17 cellular contexts compared by ENCODE assay signal in the genomic region with DNA sequence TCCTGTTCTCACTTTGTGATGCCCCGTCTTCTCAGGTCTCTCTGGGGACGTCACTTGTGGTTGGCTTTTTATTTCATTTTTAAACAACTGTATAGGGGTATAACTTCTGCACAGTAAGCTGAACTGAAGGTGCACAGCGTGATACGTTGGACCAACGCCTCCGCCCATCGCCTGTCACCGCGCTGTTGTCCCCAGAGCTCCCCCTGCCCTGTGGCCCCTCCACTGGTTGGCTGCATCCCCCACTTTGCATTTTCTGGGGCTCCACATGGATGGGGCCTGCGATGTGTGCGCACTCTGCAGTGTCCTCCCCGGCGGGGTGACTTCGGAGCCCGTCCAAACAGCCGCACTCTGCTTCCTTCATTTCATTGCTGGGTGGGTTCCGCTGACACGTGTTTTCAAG. TPM values are rescaled to one million over a fixed set of nuclear protein-coding genes. Genes with fewer than 3 reads are reported as not detected.
DNase-seq lines count a peak whose midpoint lies in the region; ATAC-seq and TF ChIP-seq lines count a peak whose summit lies in the region.
"Had no signal": no experiment of that assay in that cellular context is flagged by ENCODE, and none has a peak within 500 bp of the region (broad histone marks: within the 10 kb centered on the region; RNA-seq: fewer than 3 reads in every experiment).

No MANE protein-coding gene starts in this region.

- H3K23ac ChIP-seq in neuronal stem cell (ENCODE audit: low read depth, low read length, poor library complexity) = peak overlapping the region; percentile 80

- H2AK5ac ChIP-seq in neuronal stem cell (ENCODE audit: low read depth, low read length) = peak overlapping the region; percentile 37

- H3K27me3 Mint-ChIP-seq in endodermal cell (ENCODE audit: insufficient read depth) (peaks cover 20% of the 10 kb centered on the region), T-cell (no peaks in the 10 kb centered on the region)

- no peak overlapping the region for H2AFZ ChIP-seq in neuronal stem cell (ENCODE audit: low read length)

- no peak overlapping the region for H2BK5ac ChIP-seq in neuronal stem cell (ENCODE audit: low read length)

- H3K9ac ChIP-seq in endodermal cell (ENCODE audit: extremely low read depth, low read length, poor library complexity, severe bottlenecking) = no peak overlapping the region
- no peak overlapping the region for H3K9ac ChIP-seq in neuronal stem cell (ENCODE audit: low read depth, low read length, poor library complexity)
- H3K9ac ChIP-seq: BLaER1 had no signal

- H3K27ac Mint-ChIP-seq in endodermal cell (no peak overlapping the region), T-cell (no peak overlapping the region)
- H3K27ac Mint-ChIP-seq: HFFc6 had no signal

- no peak overlapping the region for H4K8ac ChIP-seq in neuronal stem cell (ENCODE audit: low read depth, low read length)

- H3K79me1 ChIP-seq in neuronal stem cell (ENCODE audit: low read depth, low read length) = peaks cover 3% of the 10 kb centered on the region

- H3K4me1 ChIP-seq in endodermal cell (ENCODE audit: control insufficient read depth, insufficient read depth, low read length) (no peaks in the 10 kb centered on the region), neuronal stem cell (ENCODE audit: control insufficient read depth in 2 of 2, insufficient read depth in 1 of 2, low read depth in 1 of 2, low read length in 2 of 2) (peaks cover 0 to under 1% of the 10 kb centered on the region in 2 donors)
- H3K4me1 ChIP-seq: Caco-2 had no signal

- H3K14ac ChIP-seq in neuronal stem cell (ENCODE audit: low read length) = no peak overlapping the region

- H3K4me2 ChIP-seq in neuronal stem cell (ENCODE audit: insufficient read depth, low read length, poor library complexity, severe bottlenecking) = no peak overlapping the region
- H3K4me2 ChIP-seq: BLaER1 had no signal

- ATAC-seq in T-cell (replicated peaks in 1 of 4) = no peak

- H2BK12ac ChIP-seq in neuronal stem cell (ENCODE audit: low read length) = no peak overlapping the region

- no peak overlapping the region for H3K4ac ChIP-seq in neuronal stem cell (ENCODE audit: low read length)

- CTCF ChIA-PET in T-cell (lab: Charles Lee) = no interaction called here

- DNase-seq in activated T-cell treated with anti-CD3 and anti-CD28 coated beads, Interleukin-2, amount 50 U/mL, for 48 hours = peak; percentile 12 to 14
- DNase-seq in activated T-cell treated with anti-CD3 and anti-CD28 coated beads for 4 hours (no peak), endodermal cell (peak; percentile 17), neuronal stem cell (ENCODE audit: low spot score) (no peak), NCI-H2029 (lab: John Stamatoyannopoulos, UW) (no peak), T-cell (no peak)
- DNase-seq in stimulated activated CD8-positive, alpha-beta memory T cell treated with anti-CD3 and anti-CD28 coated beads, Interleukin-4, amount 100 ng/mL, for 48 hours = peak; percentile 20
- no peak for DNase-seq in activated naive CD4-positive, alpha-beta T cell (lab: John Stamatoyannopoulos, UW)
- DNase-seq: 8988T; AML-193; Caco-2; CD8-positive, alpha-beta memory T cell; HCEC 1CT; HFFc6 had no signal

- H3K4me1 Mint-ChIP-seq in endodermal cell = peaks cover 1% of the 10 kb centered on the region
- H3K4me1 Mint-ChIP-seq in T-cell = no peaks in the 10 kb centered on the region
- H3K4me1 Mint-ChIP-seq: CD8-positive, alpha-beta memory T cell had no signal

- no peak overlapping the region for H2BK15ac ChIP-seq in neuronal stem cell (ENCODE audit: low read length)

- no peak for TF ChIP-seq CTCF in endodermal cell (conservative IDR thresholded peaks at IDR 0.05)

- H3K9me3 Mint-ChIP-seq in endodermal cell (peaks cover 19% of the 10 kb centered on the region), T-cell (peaks cover 0 to under 1% (median 0%) of the 10 kb centered on the region in 3 donors)

- peak overlapping the region; percentile 64 for H3K18ac ChIP-seq in neuronal stem cell (ENCODE audit: low read length)

- H3K4me3 Mint-ChIP-seq in endodermal cell (no peak overlapping the region), T-cell (no peak overlapping the region)
- H3K4me3 Mint-ChIP-seq: CD8-positive, alpha-beta memory T cell; HFFc6 had no signal

- POLR2A ChIA-PET in T-cell (lab: Charles Lee) = no interaction called here

- 90 to 91% methylated on average over 9 to 18 of the region's 18 CpGs for WGBS in endodermal cell (ENCODE audit: insufficient coverage in 1 of 2, insufficient read length in 1 of 2), 2 experiments
- WGBS in neuronal stem cell (ENCODE audit: extremely low coverage in 2 of 2, insufficient read length in 2 of 2, insufficient replicate concordance in 1 of 2), 2 donors = no CpG with 5 or more reads among the region's 18 CpGs

- H3K4me3 ChIP-seq in endodermal cell (ENCODE audit: low read length) (no peak overlapping the region), neuronal stem cell (ENCODE audit: low read length in 2 of 2) (no peak overlapping the region)
- H3K4me3 ChIP-seq: BLaER1 had no signal

- H3K27me3 ChIP-seq in endodermal cell (ENCODE audit: control insufficient read depth, insufficient read depth, low read length, poor library complexity, severe bottlenecking) (peaks cover 19% of the 10 kb centered on the region), neuronal stem cell (ENCODE audit: control insufficient read depth in 3 of 3, insufficient read depth in 3 of 3, low read depth in 1 of 3, low read length in 3 of 3) (peaks cover 0 to 13% (median 0%) of the 10 kb centered on the region in 3 experiments)
- H3K27me3 ChIP-seq: BLaER1 had no signal

- H4K91ac ChIP-seq in neuronal stem cell (ENCODE audit: low read depth, low read length, poor library complexity) = no peak overlapping the region

- H3K36me3 Mint-ChIP-seq in endodermal cell (ENCODE audit: low read depth) (no peaks in the 10 kb centered on the region), T-cell (peaks cover under 1% of the 10 kb centered on the region)
- H3K36me3 Mint-ChIP-seq: CD8-positive, alpha-beta memory T cell had no signal

- H3K27ac ChIP-seq in endodermal cell (ENCODE audit: low read depth, low read length) (no peak overlapping the region), neuronal stem cell (replicated peaks; ENCODE audit: low read length) (no peak overlapping the region)
- H3K27ac ChIP-seq: BLaER1, HL-60 had no signal

- H3K36me3 ChIP-seq in endodermal cell (ENCODE audit: control insufficient read depth, insufficient read depth, low read length) = no peaks in the 10 kb centered on the region
- H3K36me3 ChIP-seq in neuronal stem cell (replicated peaks in 1 of 2; ENCODE audit: control insufficient read depth in 2 of 2, insufficient read depth in 2 of 2, low read length in 2 of 2) = no peaks in the 10 kb centered on the region
- H3K36me3 ChIP-seq: BLaER1 had no signal

- H2BK120ac ChIP-seq in neuronal stem cell (ENCODE audit: low read depth, low read length) = no peak overlapping the region

- H3K9me3 ChIP-seq in endodermal cell (ENCODE audit: control insufficient read depth, low read length) = peaks cover 1% of the 10 kb centered on the region
- H3K9me3 ChIP-seq in neuronal stem cell (replicated peaks in 1 of 2; ENCODE audit: control insufficient read depth in 2 of 2, insufficient read depth in 1 of 2, low read depth in 1 of 2, low read length in 2 of 2) = peaks cover 4% of the 10 kb centered on the region in 2 donors
- H3K9me3 ChIP-seq: Caco-2 had no signal

RNA-seq across cellular contexts. Expression of gene GPR35, which starts 14.3 kb away (rescaled TPM):
- under 1 TPM; 0.55 to 0.71 TPM for total RNA-seq in endodermal cell
- polyA plus RNA-seq in endodermal cell (2013, experiment 1 of 2) = 0.82 TPM
- 0.75 TPM for polyA plus RNA-seq in endodermal cell (2013, experiment 2 of 2)
- 0.92 TPM for polyA plus RNA-seq in neuronal stem cell (2013, experiment 1 of 2)
- 0.96 TPM for polyA plus RNA-seq in neuronal stem cell (2013, experiment 2 of 2)
- total RNA-seq in T-cell = 10 to 100 TPM in 3 of 5 donors, 1 to 10 TPM in 2; 6.2 to 16.2 (median 10.4) TPM

RNA-seq across cellular contexts. Expression of gene AQP12B, which starts 43.1 kb away (rescaled TPM):
- total RNA-seq in endodermal cell (not detected), T-cell (not detected)
- polyA plus RNA-seq in endodermal cell (2013, experiment 1 of 2) = not detected
- polyA plus RNA-seq in endodermal cell (2013, experiment 2 of 2) = not detected
- not detected for polyA plus RNA-seq in neuronal stem cell (2013, experiment 1 of 2)
- not detected for polyA plus RNA-seq in neuronal stem cell (2013, experiment 2 of 2)
- total RNA-seq: Caco-2; CD8-positive, alpha-beta memory T cell; H4; HFFc6 had no signal
- polyA plus RNA-seq: CD8-positive, alpha-beta memory T cell had no signal

RNA-seq across cellular contexts. Expression of gene AQP12A, which starts 52.1 kb away (rescaled TPM):
- not detected for total RNA-seq in endodermal cell
- not detected for polyA plus RNA-seq in endodermal cell (2013, experiment 1 of 2)
- not detected for polyA plus RNA-seq in endodermal cell (2013, experiment 2 of 2)
- polyA plus RNA-seq in neuronal stem cell (2013, experiment 1 of 2) = 0.10 TPM
- polyA plus RNA-seq in neuronal stem cell (2013, experiment 2 of 2) = not detected
- not detected for total RNA-seq in T-cell
- total RNA-seq: Caco-2; CD8-positive, alpha-beta memory T cell; H4; HFFc6 had no signal
- polyA plus RNA-seq: CD8-positive, alpha-beta memory T cell had no signal

RNA-seq across cellular contexts. Expression of gene CAPN10, which starts 53.0 kb away (rescaled TPM):
- total RNA-seq in endodermal cell (10 to 100 TPM; 58.9 to 61.9 TPM), T-cell (100 to 1,000 TPM in 2 of 5 donors, 10 to 100 TPM in 3; 73.3 to 107 (median 96.1) TPM)
- polyA plus RNA-seq in endodermal cell (2013, experiment 1 of 2) = 43.3 TPM
- 41.5 TPM for polyA plus RNA-seq in endodermal cell (2013, experiment 2 of 2)
- 24.5 TPM for polyA plus RNA-seq in neuronal stem cell (2013, experiment 1 of 2)
- 23.9 TPM for polyA plus RNA-seq in neuronal stem cell (2013, experiment 2 of 2)

Comparison
In these comparisons a context has a peak if more than half of its experiments do, and no peak if none do; other contexts are left out.
1. DNase-seq: peak in activated T-cell treated with anti-CD3 and anti-CD28 coated beads, Interleukin-2, amount 50 U/mL, for 48 hours (2 of 2), endodermal cell (single experiment) and stimulated activated CD8-positive, alpha-beta memory T cell treated with anti-CD3 and anti-CD28 coated beads, Interleukin-4, amount 100 ng/mL, for 48 hours (single experiment); none in activated T-cell treated with anti-CD3 and anti-CD28 coated beads for 4 hours (single experiment), neuronal stem cell (single experiment), NCI-H2029 (single experiment), T-cell (0 of 34) and activated naive CD4-positive, alpha-beta T cell (0 of 4).
2. RNA of gene GPR35, which starts 14.3 kb away (total RNA-seq): 6.2 to 16.2 TPM in T-cell; 0.55 to 0.71 TPM in endodermal cell; every median in the first group is over 4 times any median in the second.